ENCODE assay signal across 8 cellular contexts in the genomic region with DNA sequence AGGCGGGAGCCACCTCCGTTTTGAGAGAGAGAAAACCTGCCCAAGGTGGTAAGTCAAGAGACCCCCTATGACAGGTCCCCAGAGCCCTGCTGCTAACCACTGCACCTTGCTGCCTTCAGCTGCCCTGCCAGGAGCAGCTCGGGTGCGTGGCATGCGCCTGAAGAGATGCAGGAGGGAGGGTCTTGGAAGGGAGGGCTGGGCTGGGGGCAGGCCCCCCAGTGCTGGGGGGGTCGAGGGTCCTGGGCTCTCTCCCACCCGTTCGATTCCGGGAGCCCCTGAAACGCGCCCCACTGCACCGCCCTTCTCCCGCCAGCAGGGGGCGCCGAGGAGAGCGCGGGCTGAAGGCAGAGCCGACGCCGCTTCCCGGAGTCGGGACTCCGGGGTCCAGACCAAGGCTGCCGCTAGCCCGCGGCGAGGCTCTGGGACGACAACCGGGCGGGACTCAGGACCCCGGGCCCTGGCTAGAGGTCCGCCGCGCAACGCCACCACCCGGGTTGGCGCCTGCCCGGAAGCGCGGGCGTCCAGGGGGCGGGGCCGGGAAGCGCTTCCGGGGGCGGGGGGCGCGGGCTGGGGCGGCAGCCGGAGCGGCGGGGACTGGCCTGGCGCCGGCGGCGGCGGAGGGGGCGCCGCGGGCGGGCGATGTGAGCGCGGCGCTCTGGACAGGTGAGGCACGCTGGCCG. TPM values are rescaled to one million over a fixed set of nuclear protein-coding genes. Genes with fewer than 3 reads are reported as not detected.
A peak's percentile ranks its signal among the peaks of the same experiment; 100 is the strongest.
DNase-seq lines count a peak whose midpoint lies in the region; ATAC-seq and TF ChIP-seq lines count a peak whose summit lies in the region.

TSS of gene ZBTB34 (plus strand) at position 563 of the 680 bp plus-strand sequence. CDS start 18,761 bp downstream, outside the sequence.

- peaks cover 30% of the 10 kb centered on the region for H3K4me1 Mint-ChIP-seq in activated T-cell treated with anti-CD3 and anti-CD28 coated beads, Interleukin-2, amount 50 U/mL, for 72 hours (ENCODE audit: low read depth)
- peaks cover 44% of the 10 kb centered on the region for H3K4me1 Mint-ChIP-seq in nephron
- H3K4me1 Mint-ChIP-seq in stimulated activated naive CD8-positive, alpha-beta T cell treated with anti-CD3 and anti-CD28 coated beads, Interleukin-15, amount 100 ng/mL, for 72 hours, result peaks cover 33% of the 10 kb centered on the region

- peak within 1 kb of the TSS; percentile 84 to 94 for H3K4me3 Mint-ChIP-seq in activated T-cell treated with anti-CD3 and anti-CD28 coated beads, Interleukin-2, amount 50 U/mL, for 72 hours
- peak within 1 kb of the TSS; percentile 90 to 94 (median 93) for H3K4me3 Mint-ChIP-seq in nephron
- H3K4me3 Mint-ChIP-seq in stimulated activated naive CD8-positive, alpha-beta T cell treated with anti-CD3 and anti-CD28 coated beads, Interleukin-15, amount 100 ng/mL, for 72 hours, result peak within 1 kb of the TSS; percentile 86 to 89

- no peaks in the 10 kb centered on the region for H3K9me2 ChIP-seq in OCI-LY7 (ENCODE audit: insufficient read depth, low read length)

- H3K9me3 ChIP-seq in OCI-LY7 (ENCODE audit: low read length) (no peaks in the 10 kb centered on the region), fibroblast of lung (ENCODE audit: control insufficient read depth, insufficient read depth, low read depth, low read length) (no peaks in the 10 kb centered on the region)

- peak; percentile 80 for DNase-seq in CD1c-positive myeloid dendritic cell (ENCODE audit: extremely low spot score)
- peak; percentile 66 for DNase-seq in GM19238 (ENCODE audit: insufficient read length, low spot score)
- peak; percentile 80 for DNase-seq in OCI-LY7 (ENCODE audit: low spot score)
- peak; percentile 74 to 86 for DNase-seq in activated T-cell treated with anti-CD3 and anti-CD28 coated beads, Interleukin-2, amount 50 U/mL, for 72 hours
- peak; percentile 38 to 44 for DNase-seq in fibroblast of lung (ENCODE audit: low read depth in 2 of 2)
- DNase-seq in stimulated activated naive CD8-positive, alpha-beta T cell treated with anti-CD3 and anti-CD28 coated beads, Interleukin-15, amount 100 ng/mL, for 72 hours, result peak; percentile 81 to 84

- peak within 1 kb of the TSS; percentile 81 for H3K27ac Mint-ChIP-seq in activated T-cell treated with anti-CD3 and anti-CD28 coated beads, Interleukin-2, amount 50 U/mL, for 72 hours
- H3K27ac Mint-ChIP-seq in nephron, result peak within 1 kb of the TSS; percentile 87 to 96 (median 94)
- peak within 1 kb of the TSS; percentile 76 to 91 for H3K27ac Mint-ChIP-seq in stimulated activated naive CD8-positive, alpha-beta T cell treated with anti-CD3 and anti-CD28 coated beads, Interleukin-15, amount 100 ng/mL, for 72 hours

- H3K4me2 ChIP-seq in OCI-LY7 (ENCODE audit: low read length) (peak within 1 kb of the TSS; percentile 98), fibroblast of lung (ENCODE audit: extremely low read depth, insufficient read depth, low read length) (peak within 1 kb of the TSS; percentile 81)

- peak within 1 kb of the TSS; percentile 86 for H3K9ac ChIP-seq in fibroblast of lung (ENCODE audit: insufficient read depth, low read length)

- H3K4me3 ChIP-seq in OCI-LY7 (ENCODE audit: low read depth, low read length, poor library complexity, severe bottlenecking) (peak within 1 kb of the TSS; percentile 81), fibroblast of lung (replicated peaks in 1 of 4; ENCODE audit: control extremely low read depth in 1 of 4, insufficient read depth in 1 of 4, low read depth in 3 of 4, low read length in 4 of 4) (peak within 1 kb of the TSS; percentile 87 to 92 (median 91))

- H3K27me3 ChIP-seq in fibroblast of lung (ENCODE audit: control insufficient read depth, insufficient read depth, low read length), result peaks cover 27% of the 10 kb centered on the region

- peaks cover 14% of the 10 kb centered on the region for H3K27me3 Mint-ChIP-seq in activated T-cell treated with anti-CD3 and anti-CD28 coated beads, Interleukin-2, amount 50 U/mL, for 72 hours (ENCODE audit: low read depth)
- H3K27me3 Mint-ChIP-seq in nephron (ENCODE audit: low read depth), result peaks cover 11% of the 10 kb centered on the region
- H3K27me3 Mint-ChIP-seq in stimulated activated naive CD8-positive, alpha-beta T cell treated with anti-CD3 and anti-CD28 coated beads, Interleukin-15, amount 100 ng/mL, for 72 hours, result peaks cover 15% of the 10 kb centered on the region

- H3K36me3 Mint-ChIP-seq in activated T-cell treated with anti-CD3 and anti-CD28 coated beads, Interleukin-2, amount 50 U/mL, for 72 hours (ENCODE audit: insufficient read depth in 2 of 2), result peaks cover 2 to 3% of the 10 kb centered on the region in 2 donors
- peaks cover 5% of the 10 kb centered on the region for H3K36me3 Mint-ChIP-seq in nephron (ENCODE audit: low read depth)

- no TSS peak for BruUV-seq in OCI-LY7 (replicated peaks; lab: Mats Ljungman, UMichigan)

- H3K4me1 ChIP-seq in OCI-LY7 (ENCODE audit: insufficient read depth, low read length, poor library complexity, severe bottlenecking), result peaks cover 33% of the 10 kb centered on the region
- peaks cover 2% of the 10 kb centered on the region for H3K4me1 ChIP-seq in fibroblast of lung (ENCODE audit: control insufficient read depth, extremely low read depth, insufficient read depth, low read length)

- H2AFZ ChIP-seq in OCI-LY7 (ENCODE audit: low read length) (peak within 1 kb of the TSS; percentile 70), fibroblast of lung (ENCODE audit: low read length) (peak within 1 kb of the TSS; percentile 69)

- no peaks in the 10 kb centered on the region for H3K9me3 Mint-ChIP-seq in activated T-cell treated with anti-CD3 and anti-CD28 coated beads, Interleukin-2, amount 50 U/mL, for 72 hours
- H3K9me3 Mint-ChIP-seq in nephron, result no peaks in the 10 kb centered on the region
- no peaks in the 10 kb centered on the region for H3K9me3 Mint-ChIP-seq in stimulated activated naive CD8-positive, alpha-beta T cell treated with anti-CD3 and anti-CD28 coated beads, Interleukin-15, amount 100 ng/mL, for 72 hours

- intact Hi-C loops in OCI-LY7 (cut with micrococcal nuclease; ENCODE audit: unreplicated experiment), result loop anchor here (5.0 kb wide), 2 partner anchors 52 to 53 kb away; partner anchors contain the start of genes RALGPS1 and ZBTB43

- POLR2A ChIA-PET in OCI-LY7 (lab: Charles Lee), result no interaction called here

- CTCF ChIA-PET in OCI-LY7 (lab: Charles Lee; ENCODE audit: unreplicated experiment), result interaction anchor here (0.6 kb wide), 2 partner anchors 55 to 350 kb away, joined by 5 to 7 read pairs; no protein-coding TSS in a partner anchor

- peak; percentile 74 for ATAC-seq in HG03432 (IDR thresholded peaks at IDR 0.05; ENCODE audit: unreplicated experiment)
- ATAC-seq in activated T-cell treated with anti-CD3 and anti-CD28 coated beads, Interleukin-2, amount 50 U/mL, for 72 hours (replicated peaks in 1 of 2), result peak; percentile 83 to 86
- ATAC-seq in stimulated activated naive CD8-positive, alpha-beta T cell treated with anti-CD3 and anti-CD28 coated beads, Interleukin-15, amount 100 ng/mL, for 72 hours, result peak; percentile 80

- H3K27ac ChIP-seq in OCI-LY7 (ENCODE audit: low read depth, low read length, poor library complexity, severe bottlenecking) (peak within 1 kb of the TSS; percentile 54), fibroblast of lung (ENCODE audit: insufficient read depth, low read length) (peak within 1 kb of the TSS; percentile 73)

- H3K79me2 ChIP-seq in OCI-LY7 (ENCODE audit: insufficient read depth, low read depth, low read length) (peaks cover 26% of the 10 kb centered on the region; the same call in 1 of the 2 replicates), fibroblast of lung (ENCODE audit: control insufficient read depth, insufficient read depth, low read length) (peaks cover 38% of the 10 kb centered on the region)

- TF ChIP-seq CTCF in OCI-LY7 (conservative IDR thresholded peaks at IDR 0.05; ENCODE audit: low read length), result peak; percentile 95
- TF ChIP-seq CTCF in fibroblast of lung (conservative IDR thresholded peaks at IDR 0.05 in 1 of 2, IDR thresholded peaks at IDR 0.05 in 1 of 2; ENCODE audit: low read depth in 1 of 2, low read length in 2 of 2), result peak; percentile 78 to 94
- TF ChIP-seq CTCF in nephron (IDR thresholded peaks at IDR 0.05; ENCODE audit: unreplicated experiment in 3 of 3), result peak; percentile 100

- H3K36me3 ChIP-seq in OCI-LY7 (ENCODE audit: insufficient read depth, low read length), result peaks cover 20% of the 10 kb centered on the region; the same call in 1 of the 2 replicates
- peaks cover 3% of the 10 kb centered on the region for H3K36me3 ChIP-seq in fibroblast of lung (ENCODE audit: control insufficient read depth, insufficient read depth, low read length)

- H4K20me1 ChIP-seq in OCI-LY7 (ENCODE audit: insufficient read depth, low read length) (peaks cover 14% of the 10 kb centered on the region; the same call in 1 of the 2 replicates), fibroblast of lung (ENCODE audit: control insufficient read depth, extremely low read depth, insufficient read depth, low read length) (no peaks in the 10 kb centered on the region)

RNA-seq across cellular contexts. Expression of gene ZBTB34, which starts in this region (rescaled TPM):
- 6.5 and 7.5 TPM in 2 replicates for total RNA-seq in OCI-LY7 (2014; rRNA removed; shearing (Covaris generic))
- total RNA-seq in OCI-LY7 (2022) (11.3 and 12.3 TPM in 2 replicates), fibroblast of lung (6.8 and 7.2 TPM in 2 replicates)
- 1 to 10 TPM; 7.1 to 8.1 TPM for total RNA-seq in activated T-cell treated with anti-CD3 and anti-CD28 coated beads, Interleukin-2, amount 50 U/mL, for 72 hours
- 4.4 and 7.0 TPM in 2 replicates for polyA plus RNA-seq in fibroblast of lung
- polyA plus RNA-seq in fibroblast of lung (2012), result 2.1 and 3.1 TPM in 2 replicates
- 3.5 and 5.9 TPM in 2 replicates for polyA minus RNA-seq in fibroblast of lung (ENCODE audit: low replicate concordance)

Comparison
In these comparisons a context has a peak if more than half of its experiments do, and no peak if none do; other contexts are left out.
1. Peak in every context shown above with its lines: DNase-seq, ATAC-seq, H3K4me3 ChIP-seq and H3K27ac ChIP-seq.